ENCODE assay signal across 31 cellular contexts in genomic region chr4:175330652-175331051, GRCh38.
DNase-seq lines count a peak whose midpoint lies in the region; ATAC-seq and TF ChIP-seq lines count a peak whose summit lies in the region.
"Had no signal": no experiment of that assay in that cellular context is flagged by ENCODE, and none has a peak within 500 bp of the region (broad histone marks: within the 10 kb centered on the region; RNA-seq: fewer than 3 reads in every experiment).

No MANE protein-coding gene starts in this region.

- peaks cover 10% of the 10 kb centered on the region; the same call in 1 of the 2 replicates for H3K4me1 Mint-ChIP-seq in HFFc6 (ENCODE audit: low read depth)
- H3K4me1 Mint-ChIP-seq: activated CD4-positive, alpha-beta T cell treated with anti-CD3 and anti-CD28 coated beads, Interleukin-2, amount 10 ng/mL, durations not matched to agents 24 days and 14 days; naive thymus-derived CD4-positive, alpha-beta T cell; stimulated activated memory B cell treated with anti-CD40 and anti-IgM and Interleukin-4, amounts not matched to agents 10 μg/mL and 1 μg/mL and 100 μg/mL, for 72 hours had no signal

- H3K4me1 ChIP-seq in RWPE2 (ENCODE audit: insufficient read depth, poor library complexity, severe bottlenecking), result no peaks in the 10 kb centered on the region
- H3K4me1 ChIP-seq: A549; BLaER1 treated with 17β-estradiol and CSF1 and Interleukin-3, amounts not matched to agents 10 nM and 100 nM had no signal

- no peaks in the 10 kb centered on the region for H3K9me3 ChIP-seq in RWPE2 (ENCODE audit: severe bottlenecking)
- H3K9me3 ChIP-seq: A549; BLaER1 treated with 17β-estradiol and CSF1 and Interleukin-3, amounts not matched to agents 10 nM and 100 nM; SK-N-SH; testis; uterus had no signal

- TF ChIP-seq CTCF in HFFc6 (IDR thresholded peaks at IDR 0.05) (no peak), RWPE2 (IDR thresholded peaks at IDR 0.05; ENCODE audit: poor library complexity, severe bottlenecking) (no peak), fibroblast of mammary gland (conservative IDR thresholded peaks at IDR 0.05; ENCODE audit: control insufficient read depth, insufficient read depth, low read depth, low read length) (no peak)

- H3K4me3 ChIP-seq in RWPE2 (ENCODE audit: severe bottlenecking), result no peak overlapping the region
- H3K4me3 ChIP-seq in fibroblast of mammary gland (ENCODE audit: control insufficient read depth, low read depth, low read length), result no peak overlapping the region
- H3K4me3 ChIP-seq: A549; BLaER1 treated with 17β-estradiol and CSF1 and Interleukin-3, amounts not matched to agents 10 nM and 100 nM; testis; uterus had no signal

- H3K4me3 Mint-ChIP-seq in HFFc6, result no peak overlapping the region
- H3K4me3 Mint-ChIP-seq: activated CD4-positive, alpha-beta T cell treated with anti-CD3 and anti-CD28 coated beads, Interleukin-2, amount 10 ng/mL, durations not matched to agents 24 days and 14 days; activated T-cell treated with anti-CD3 and anti-CD28 coated beads, Interleukin-2, amount 50 U/mL, for 4 hours; dendritic cell treated with granulocyte-macrophage colony-stimulating factor and Interleukin-4, amounts not matched to agents 40 ng/mL and 50 ng/mL, for 4 days; H9; naive thymus-derived CD4-positive, alpha-beta T cell; stimulated activated memory B cell treated with anti-CD40 and anti-IgM and Interleukin-4, amounts not matched to agents 10 μg/mL and 1 μg/mL and 100 μg/mL, for 72 hours had no signal

- H3K36me3 ChIP-seq in RWPE2 (ENCODE audit: low read depth), result no peaks in the 10 kb centered on the region
- H3K36me3 ChIP-seq: BLaER1 treated with 17β-estradiol and CSF1 and Interleukin-3, amounts not matched to agents 10 nM and 100 nM; uterus had no signal

- 0 out of 2 replicates have a peak, but pooled peaks cover 5% of the 10 kb centered on the region for H3K36me3 Mint-ChIP-seq in HFFc6 (ENCODE audit: low read depth)
- H3K36me3 Mint-ChIP-seq: naive thymus-derived CD4-positive, alpha-beta T cell; stimulated activated memory B cell treated with anti-CD40 and anti-IgM and Interleukin-4, amounts not matched to agents 10 μg/mL and 1 μg/mL and 100 μg/mL, for 72 hours had no signal

- H3K27me3 ChIP-seq in RWPE2 (ENCODE audit: insufficient read depth, poor library complexity, severe bottlenecking), result no peaks in the 10 kb centered on the region
- H3K27me3 ChIP-seq: BLaER1 treated with 17β-estradiol and CSF1 and Interleukin-3, amounts not matched to agents 10 nM and 100 nM; testis; uterus had no signal

- DNase-seq in A172 (ENCODE audit: low spot score) (peak; percentile 62), HFFc6 (peak; percentile 25), RWPE2 (ENCODE audit: low spot score) (no peak), fibroblast of mammary gland (ENCODE audit: low read depth) (peak; percentile 85), NCI-H187 (lab: John Stamatoyannopoulos, UW) (no peak), SKM-1 treated with dmso at 0.1 percent for 144 hours (lab: John Stamatoyannopoulos, UW; ENCODE audit: unreplicated experiment) (no peak), middle frontal gyrus (ENCODE audit: extremely low spot score, low spot score) (no peak)
- DNase-seq: activated CD4-positive, alpha-beta T cell treated with anti-CD3 and anti-CD28 coated beads, Interleukin-2, amount 10 ng/mL, durations not matched to agents 24 days and 14 days; activated naive CD4-positive, alpha-beta T cell treated with Interleukin-2 at 50 U/mL for 16 hours; activated T-cell treated with anti-CD3 and anti-CD28 coated beads, Interleukin-2, amount 50 U/mL, for 4 hours; amygdala; Calu3; caudate nucleus; H9; naive thymus-derived CD4-positive, alpha-beta T cell; NCI-H446 treated with DMSO at 0.1 percent for 48 hours; NK-92 treated with Interleukin-12 subunit alpha and Interleukin-12 subunit beta, amount 100 ng/mL, for 24 hours; occipital lobe; RPMI8226; SK-N-SH; stimulated activated CD4-positive, alpha-beta T cell treated with anti-CD3 and anti-CD28 coated beads, Interleukin-4, amount 100 ng/mL, for 1 hour; T-helper 2 cell; uterus had no signal

- peak overlapping the region; percentile 59; the same call in 1 of the 2 replicates for H3K27ac Mint-ChIP-seq in HFFc6
- H3K27ac Mint-ChIP-seq: activated CD4-positive, alpha-beta T cell treated with anti-CD3 and anti-CD28 coated beads, Interleukin-2, amount 10 ng/mL, durations not matched to agents 24 days and 14 days; dendritic cell treated with granulocyte-macrophage colony-stimulating factor and Interleukin-4, amounts not matched to agents 40 ng/mL and 50 ng/mL, for 4 days; H9; naive thymus-derived CD4-positive, alpha-beta T cell; stimulated activated memory B cell treated with anti-CD40 and anti-IgM and Interleukin-4, amounts not matched to agents 10 μg/mL and 1 μg/mL and 100 μg/mL, for 72 hours had no signal

- H3K27me3 Mint-ChIP-seq in HFFc6 (ENCODE audit: insufficient read depth), result no peaks in the 10 kb centered on the region; the same call in 1 of the 2 replicates
- H3K27me3 Mint-ChIP-seq: activated CD4-positive, alpha-beta T cell treated with anti-CD3 and anti-CD28 coated beads, Interleukin-2, amount 10 ng/mL, durations not matched to agents 24 days and 14 days; dendritic cell treated with granulocyte-macrophage colony-stimulating factor and Interleukin-4, amounts not matched to agents 40 ng/mL and 50 ng/mL, for 4 days; naive thymus-derived CD4-positive, alpha-beta T cell; stimulated activated memory B cell treated with anti-CD40 and anti-IgM and Interleukin-4, amounts not matched to agents 10 μg/mL and 1 μg/mL and 100 μg/mL, for 72 hours had no signal

- no peaks in the 10 kb centered on the region for H3K9me3 Mint-ChIP-seq in HFFc6
- H3K9me3 Mint-ChIP-seq: activated CD4-positive, alpha-beta T cell treated with anti-CD3 and anti-CD28 coated beads, Interleukin-2, amount 10 ng/mL, durations not matched to agents 24 days and 14 days; H9; stimulated activated memory B cell treated with anti-CD40 and anti-IgM and Interleukin-4, amounts not matched to agents 10 μg/mL and 1 μg/mL and 100 μg/mL, for 72 hours had no signal

- no peak overlapping the region for H3K27ac ChIP-seq in RWPE2 (ENCODE audit: poor library complexity, severe bottlenecking)
- H3K27ac ChIP-seq: BLaER1 treated with 17β-estradiol and CSF1 and Interleukin-3, amounts not matched to agents 10 nM and 100 nM; testis; uterus; VCaP had no signal

- ATAC-seq in RWPE2 (ENCODE audit: low read depth), result peak; percentile 80; the same call in 2 of the 3 replicates
- no peak for ATAC-seq in HG03439 (IDR thresholded peaks at IDR 0.05; ENCODE audit: unreplicated experiment)
- ATAC-seq: activated T-cell treated with anti-CD3 and anti-CD28 coated beads, Interleukin-2, amount 50 U/mL, for 4 hours; left lobe of liver; naive thymus-derived CD4-positive, alpha-beta T cell; stimulated activated memory B cell treated with anti-CD40 and anti-IgM and Interleukin-4, amounts not matched to agents 10 μg/mL and 1 μg/mL and 100 μg/mL, for 72 hours had no signal

Comparison
In these comparisons a context has a peak if more than half of its experiments do, and no peak if none do; other contexts are left out.
1. DNase-seq: peak in A172 (single experiment), HFFc6 (single experiment) and fibroblast of mammary gland (single experiment); none in RWPE2 (single experiment), NCI-H187 (0 of 2), SKM-1 treated with dmso at 0.1 percent for 144 hours (single experiment) and middle frontal gyrus (single experiment).